In genomic region chr13:92573467-92574057, GRCh38 we compare ENCODE assay signal across 8 cellular contexts.
DNase-seq lines count a peak whose midpoint lies in the region; ATAC-seq and TF ChIP-seq lines count a peak whose summit lies in the region.

No MANE protein-coding gene starts in this region.

- H3K27ac ChIP-seq in Karpas-422 (ENCODE audit: low read length): no peak overlapping the region

- peaks cover 26% of the 10 kb centered on the region for H3K9me3 ChIP-seq in Karpas-422 (ENCODE audit: low read length)

- ATAC-seq in GM18519 (IDR thresholded peaks at IDR 0.05; ENCODE audit: low FRiP score, unreplicated experiment) (peak; percentile 66), HG03095 (IDR thresholded peaks at IDR 0.05; ENCODE audit: unreplicated experiment) (no peak), GM18867 (IDR thresholded peaks at IDR 0.05; ENCODE audit: unreplicated experiment) (no peak), HG03469 (IDR thresholded peaks at IDR 0.05; ENCODE audit: unreplicated experiment) (no peak)
- ATAC-seq in stimulated activated naive CD8-positive, alpha-beta T cell treated with anti-CD3 and anti-CD28 coated beads, Interleukin-15, amount 100 ng/mL, for 72 hours: no peak

- no peaks in the 10 kb centered on the region for H3K9me3 Mint-ChIP-seq in osteocyte (ENCODE audit: unreplicated experiment)
- peaks cover 0 to 5% of the 10 kb centered on the region in 2 donors for H3K9me3 Mint-ChIP-seq in stimulated activated naive CD8-positive, alpha-beta T cell treated with anti-CD3 and anti-CD28 coated beads, Interleukin-15, amount 100 ng/mL, for 72 hours

- no peaks in the 10 kb centered on the region for H3K4me1 ChIP-seq in Karpas-422 (ENCODE audit: low read length)

- H3K9ac ChIP-seq in Karpas-422 (ENCODE audit: low read length): no peak overlapping the region

- no peaks in the 10 kb centered on the region for H3K79me2 ChIP-seq in Karpas-422 (ENCODE audit: low read length)

- no peak overlapping the region for H3K4me3 Mint-ChIP-seq in osteocyte (ENCODE audit: unreplicated experiment)
- no peak overlapping the region for H3K4me3 Mint-ChIP-seq in stimulated activated naive CD8-positive, alpha-beta T cell treated with anti-CD3 and anti-CD28 coated beads, Interleukin-15, amount 100 ng/mL, for 72 hours

- H3K27me3 Mint-ChIP-seq in osteocyte (ENCODE audit: unreplicated experiment): peaks cover 15% of the 10 kb centered on the region
- no peaks in the 10 kb centered on the region for H3K27me3 Mint-ChIP-seq in stimulated activated naive CD8-positive, alpha-beta T cell treated with anti-CD3 and anti-CD28 coated beads, Interleukin-15, amount 100 ng/mL, for 72 hours

- no peak for TF ChIP-seq CTCF in cardiac fibroblast (IDR thresholded peaks at IDR 0.05; ENCODE audit: low read depth, low read length)
- TF ChIP-seq CTCF in osteocyte (IDR thresholded peaks at IDR 0.05): peak; percentile 51

- no peaks in the 10 kb centered on the region for H3K36me3 Mint-ChIP-seq in osteocyte (ENCODE audit: unreplicated experiment)

- no peaks in the 10 kb centered on the region for H3K36me3 ChIP-seq in Karpas-422 (ENCODE audit: insufficient read depth, low read length)

- H2AFZ ChIP-seq in Karpas-422 (ENCODE audit: low read length): no peak overlapping the region

- DNase-seq in Karpas-422 (peak; percentile 41), cardiac fibroblast (ENCODE audit: low read depth in 2 of 2) (peak; percentile 2 to 43), osteocyte (ENCODE audit: extremely low spot score, unreplicated experiment) (no peak)
- DNase-seq in stimulated activated naive CD8-positive, alpha-beta T cell treated with anti-CD3 and anti-CD28 coated beads, Interleukin-15, amount 100 ng/mL, for 72 hours: no peak

- H3K4me2 ChIP-seq in Karpas-422 (ENCODE audit: low read depth, low read length, poor library complexity, severe bottlenecking): no peak overlapping the region

- H3K4me3 ChIP-seq in Karpas-422 (ENCODE audit: low read length) (no peak overlapping the region), cardiac fibroblast (replicated peaks in 1 of 2; ENCODE audit: low read depth in 2 of 2, low read length in 2 of 2) (no peak overlapping the region)

- H3K27ac Mint-ChIP-seq in osteocyte (ENCODE audit: unreplicated experiment): no peak overlapping the region
- peak overlapping the region in 1 of 2 donors; percentile 56 for H3K27ac Mint-ChIP-seq in stimulated activated naive CD8-positive, alpha-beta T cell treated with anti-CD3 and anti-CD28 coated beads, Interleukin-15, amount 100 ng/mL, for 72 hours

- H4K20me1 ChIP-seq in Karpas-422 (ENCODE audit: insufficient read depth, low read depth, low read length): no peaks in the 10 kb centered on the region

- H3K9me2 ChIP-seq in Karpas-422 (replicated peaks; ENCODE audit: insufficient read depth, low read length): no peaks in the 10 kb centered on the region

- H3K4me1 Mint-ChIP-seq in osteocyte (ENCODE audit: unreplicated experiment): no peaks in the 10 kb centered on the region
- no peaks in the 10 kb centered on the region for H3K4me1 Mint-ChIP-seq in stimulated activated naive CD8-positive, alpha-beta T cell treated with anti-CD3 and anti-CD28 coated beads, Interleukin-15, amount 100 ng/mL, for 72 hours

- no peaks in the 10 kb centered on the region for H3K27me3 ChIP-seq in Karpas-422 (ENCODE audit: low read length)

Comparison
In these comparisons a context has a peak if more than half of its experiments do, and no peak if none do; other contexts are left out.
1. DNase-seq: peak in Karpas-422 (single experiment) and cardiac fibroblast (2 of 2); none in osteocyte (single experiment) and stimulated activated naive CD8-positive, alpha-beta T cell treated with anti-CD3 and anti-CD28 coated beads, Interleukin-15, amount 100 ng/mL, for 72 hours (0 of 2).